In the genomic region with DNA sequence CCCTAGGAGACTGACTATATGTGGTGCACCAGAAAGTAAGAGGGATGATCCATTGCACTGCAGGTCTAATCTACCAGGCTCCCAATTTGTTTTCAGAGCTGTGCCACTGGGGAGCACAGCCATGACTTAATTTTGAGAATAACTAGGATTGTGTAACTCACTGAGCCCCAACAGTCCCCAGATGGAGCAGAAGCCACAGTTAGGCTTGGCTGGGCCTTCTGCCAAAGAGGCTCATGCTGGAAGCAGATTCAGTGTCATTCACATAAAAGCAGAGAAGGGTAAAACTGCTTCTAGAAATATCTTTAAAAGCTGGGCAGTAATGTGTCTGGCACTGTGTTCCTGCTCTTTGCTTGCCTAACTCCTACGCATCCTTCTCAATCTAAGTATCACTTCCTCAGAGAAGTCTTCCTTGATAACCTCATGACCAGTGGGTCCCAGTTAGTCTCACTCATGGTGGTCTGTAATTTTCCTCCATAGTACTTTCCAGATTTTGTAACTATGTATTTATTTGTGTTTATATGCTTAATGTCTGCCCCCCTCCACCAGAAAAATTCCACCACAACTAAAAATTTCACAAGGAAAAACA, we compare ENCODE assay signal across 8 cellular contexts. TPM values are rescaled to one million over a fixed set of nuclear protein-coding genes. Genes with fewer than 3 reads are reported as not detected.
A peak's percentile ranks its signal among the peaks of the same experiment; 100 is the strongest.
DNase-seq lines count a peak whose midpoint lies in the region; ATAC-seq and TF ChIP-seq lines count a peak whose summit lies in the region.

No MANE protein-coding gene starts in this region.

- H3K9me3 ChIP-seq in right cardiac atrium (ENCODE audit: control insufficient read depth, low read length) (no peaks in the 10 kb centered on the region), suprapubic skin (no peaks in the 10 kb centered on the region)

- no peak for ATAC-seq in activated CD4-positive, alpha-beta T cell treated with anti-CD3 and anti-CD28 coated beads for 36 hours
- peak; percentile 28 to 68 for ATAC-seq in right cardiac atrium
- no peak for ATAC-seq in HG03432 (IDR thresholded peaks at IDR 0.05; ENCODE audit: unreplicated experiment)

- H3K4me3 Mint-ChIP-seq in activated CD4-positive, alpha-beta T cell treated with anti-CD3 and anti-CD28 coated beads for 36 hours: no peak overlapping the region
- no peak overlapping the region for H3K4me3 Mint-ChIP-seq in activated T-helper 1 cell treated with anti-CD3 and anti-CD28 coated beads, Interleukin-12 subunit alpha, Interleukin-12 subunit beta, Interleukin-2, Interleukin-4 antibody, amounts not matched to agents 30 ng/mL and 10 ng/mL and 1 ng/mL, durations not matched to agents 14 hours and 24 hours and 36 hours

- POLR2A ChIA-PET in activated CD4-positive, alpha-beta T cell treated with anti-CD3 and anti-CD28 coated beads for 36 hours (lab: Charles Lee): no interaction called here

- WGBS in right cardiac atrium: 59% methylated on average over 1 of the region's 1 CpG
- WGBS in suprapubic skin: 61% methylated on average over 1 of the region's 1 CpG

- H3K27ac ChIP-seq in right cardiac atrium (ENCODE audit: low read length) (no peak overlapping the region), suprapubic skin (peak overlapping the region; percentile 24)

- no peak for DNase-seq in activated CD4-positive, alpha-beta T cell treated with anti-CD3 and anti-CD28 coated beads for 36 hours
- DNase-seq in activated CD4-positive, alpha-beta T cell treated with anti-CD3 and anti-CD28 coated beads for 1 hour: no peak
- no peak for DNase-seq in activated T-helper 1 cell treated with anti-CD3 and anti-CD28 coated beads, Interleukin-12 subunit alpha, Interleukin-12 subunit beta, Interleukin-2, Interleukin-4 antibody, amounts not matched to agents 30 ng/mL and 10 ng/mL and 1 ng/mL, durations not matched to agents 14 hours and 24 hours and 36 hours (ENCODE audit: low spot score)
- DNase-seq in right cardiac atrium: peak; percentile 77 to 91 (median 85)
- no peak for DNase-seq in suprapubic skin (ENCODE audit: low spot score in 2 of 2)
- no peak for DNase-seq in HK-2 (ENCODE audit: unreplicated experiment)
- no peak for DNase-seq in activated gamma-delta T cell (lab: John Stamatoyannopoulos, UW)

- CTCF ChIA-PET in activated CD4-positive, alpha-beta T cell treated with anti-CD3 and anti-CD28 coated beads for 36 hours (lab: Charles Lee): interaction anchor here (0.7 to 0.9 kb wide), 2 partner anchors 22 to 54 kb away, joined by 3 read pairs; no protein-coding TSS in a partner anchor

- H3K27ac Mint-ChIP-seq in activated CD4-positive, alpha-beta T cell treated with anti-CD3 and anti-CD28 coated beads for 36 hours: peak overlapping the region; percentile 87
- peak overlapping the region; percentile 84 for H3K27ac Mint-ChIP-seq in activated T-helper 1 cell treated with anti-CD3 and anti-CD28 coated beads, Interleukin-12 subunit alpha, Interleukin-12 subunit beta, Interleukin-2, Interleukin-4 antibody, amounts not matched to agents 30 ng/mL and 10 ng/mL and 1 ng/mL, durations not matched to agents 14 hours and 24 hours and 36 hours

- H3K4me1 Mint-ChIP-seq in activated CD4-positive, alpha-beta T cell treated with anti-CD3 and anti-CD28 coated beads for 36 hours: peaks cover 52% of the 10 kb centered on the region
- peaks cover 50% of the 10 kb centered on the region for H3K4me1 Mint-ChIP-seq in activated T-helper 1 cell treated with anti-CD3 and anti-CD28 coated beads, Interleukin-12 subunit alpha, Interleukin-12 subunit beta, Interleukin-2, Interleukin-4 antibody, amounts not matched to agents 30 ng/mL and 10 ng/mL and 1 ng/mL, durations not matched to agents 14 hours and 24 hours and 36 hours (ENCODE audit: low read depth)

- TF ChIP-seq EP300 in suprapubic skin (IDR thresholded peaks at IDR 0.05): no peak

- H3K27me3 Mint-ChIP-seq in activated CD4-positive, alpha-beta T cell treated with anti-CD3 and anti-CD28 coated beads for 36 hours: no peaks in the 10 kb centered on the region
- H3K27me3 Mint-ChIP-seq in activated T-helper 1 cell treated with anti-CD3 and anti-CD28 coated beads, Interleukin-12 subunit alpha, Interleukin-12 subunit beta, Interleukin-2, Interleukin-4 antibody, amounts not matched to agents 30 ng/mL and 10 ng/mL and 1 ng/mL, durations not matched to agents 14 hours and 24 hours and 36 hours (ENCODE audit: insufficient read depth): no peaks in the 10 kb centered on the region

- intact Hi-C loops in activated CD4-positive, alpha-beta T cell treated with anti-CD3 and anti-CD28 coated beads for 36 hours (cut with DNase I, micrococcal nuclease): loop anchor here in 1 of 2 experiments (5.0 kb wide), 1 partner anchor 58 kb away; a partner anchor contains a TSS
- intact Hi-C loops in activated T-helper 1 cell treated with anti-CD3 and anti-CD28 coated beads, Interleukin-12 subunit alpha, Interleukin-12 subunit beta, Interleukin-2, Interleukin-4 antibody, amounts not matched to agents 30 ng/mL and 10 ng/mL and 1 ng/mL, durations not matched to agents 14 hours and 24 hours and 36 hours (cut with micrococcal nuclease): no loop called here
- intact Hi-C loops in right cardiac atrium (cut with DNase I): no loop called here

- H3K27me3 ChIP-seq in right cardiac atrium (ENCODE audit: control insufficient read depth, insufficient read depth) (no peaks in the 10 kb centered on the region), suprapubic skin (no peaks in the 10 kb centered on the region)

- H3K4me3 ChIP-seq in right cardiac atrium (ENCODE audit: low read length): no peak overlapping the region
- no peak overlapping the region for H3K4me3 ChIP-seq in suprapubic skin

- no peaks in the 10 kb centered on the region for H3K9me3 Mint-ChIP-seq in activated CD4-positive, alpha-beta T cell treated with anti-CD3 and anti-CD28 coated beads for 36 hours (ENCODE audit: low read depth)
- H3K9me3 Mint-ChIP-seq in activated T-helper 1 cell treated with anti-CD3 and anti-CD28 coated beads, Interleukin-12 subunit alpha, Interleukin-12 subunit beta, Interleukin-2, Interleukin-4 antibody, amounts not matched to agents 30 ng/mL and 10 ng/mL and 1 ng/mL, durations not matched to agents 14 hours and 24 hours and 36 hours: no peaks in the 10 kb centered on the region

- no peak for TF ChIP-seq CTCF in suprapubic skin (IDR thresholded peaks at IDR 0.05)

- H3K36me3 ChIP-seq in suprapubic skin: peaks cover 24% of the 10 kb centered on the region

- H3K4me1 ChIP-seq in right cardiac atrium (ENCODE audit: control insufficient read depth, insufficient read depth, low read length) (peaks cover 7% of the 10 kb centered on the region), suprapubic skin (peaks cover 30% of the 10 kb centered on the region)

- peaks cover 27% of the 10 kb centered on the region for H3K36me3 Mint-ChIP-seq in activated CD4-positive, alpha-beta T cell treated with anti-CD3 and anti-CD28 coated beads for 36 hours (ENCODE audit: low read depth)
- H3K36me3 Mint-ChIP-seq in activated T-helper 1 cell treated with anti-CD3 and anti-CD28 coated beads, Interleukin-12 subunit alpha, Interleukin-12 subunit beta, Interleukin-2, Interleukin-4 antibody, amounts not matched to agents 30 ng/mL and 10 ng/mL and 1 ng/mL, durations not matched to agents 14 hours and 24 hours and 36 hours (ENCODE audit: low read depth): peaks cover 9% of the 10 kb centered on the region

- no peak for TF ChIP-seq POLR2A in suprapubic skin (IDR thresholded peaks at IDR 0.05)

RNA-seq across cellular contexts. Expression of a gene that starts 20.3 kb away (rescaled TPM):
- total RNA-seq in activated CD4-positive, alpha-beta T cell treated with anti-CD3 and anti-CD28 coated beads for 36 hours: 10 to 100 TPM; 38.8 to 51.3 TPM
- 46.5 and 48.7 TPM in 2 replicates for total RNA-seq in activated T-helper 1 cell treated with anti-CD3 and anti-CD28 coated beads, Interleukin-12 subunit alpha, Interleukin-12 subunit beta, Interleukin-2, Interleukin-4 antibody, amounts not matched to agents 30 ng/mL and 10 ng/mL and 1 ng/mL, durations not matched to agents 14 hours and 24 hours and 36 hours
- total RNA-seq in right cardiac atrium (10 to 100 TPM; 66.7 to 85.0 (median 73.7) TPM), suprapubic skin (10 to 100 TPM; 29.0 to 69.5 (median 51.8) TPM)
- polyA plus RNA-seq in right cardiac atrium: 54.8 TPM

RNA-seq across cellular contexts. Expression of a gene that starts 32.3 kb away (rescaled TPM):
- total RNA-seq in activated CD4-positive, alpha-beta T cell treated with anti-CD3 and anti-CD28 coated beads for 36 hours: 10 to 100 TPM; 40.6 to 44.0 TPM
- total RNA-seq in activated T-helper 1 cell treated with anti-CD3 and anti-CD28 coated beads, Interleukin-12 subunit alpha, Interleukin-12 subunit beta, Interleukin-2, Interleukin-4 antibody, amounts not matched to agents 30 ng/mL and 10 ng/mL and 1 ng/mL, durations not matched to agents 14 hours and 24 hours and 36 hours: 57.5 and 63.8 TPM in 2 replicates
- total RNA-seq in right cardiac atrium: 10 to 100 TPM; 70.9 to 76.4 (median 73.5) TPM
- polyA plus RNA-seq in right cardiac atrium: 121 TPM
- total RNA-seq in suprapubic skin: 10 to 100 TPM; 19.2 to 22.6 (median 21.4) TPM

RNA-seq across cellular contexts. Expression of a gene that starts 42.0 kb away (rescaled TPM):
- total RNA-seq in activated CD4-positive, alpha-beta T cell treated with anti-CD3 and anti-CD28 coated beads for 36 hours: 1 to 10 TPM; 2.7 to 3.1 TPM
- total RNA-seq in activated T-helper 1 cell treated with anti-CD3 and anti-CD28 coated beads, Interleukin-12 subunit alpha, Interleukin-12 subunit beta, Interleukin-2, Interleukin-4 antibody, amounts not matched to agents 30 ng/mL and 10 ng/mL and 1 ng/mL, durations not matched to agents 14 hours and 24 hours and 36 hours: 10.6 and 10.9 TPM in 2 replicates
- total RNA-seq in right cardiac atrium (10 to 100 TPM; 11.5 to 14.0 (median 13.1) TPM), suprapubic skin (10 to 100 TPM; 13.3 to 28.0 (median 19.2) TPM)
- polyA plus RNA-seq in right cardiac atrium: 17.4 TPM

RNA-seq across cellular contexts. Expression of a gene that starts 59.2 kb away (rescaled TPM):
- 10 to 100 TPM; 26.2 to 33.0 TPM for total RNA-seq in activated CD4-positive, alpha-beta T cell treated with anti-CD3 and anti-CD28 coated beads for 36 hours
- total RNA-seq in activated T-helper 1 cell treated with anti-CD3 and anti-CD28 coated beads, Interleukin-12 subunit alpha, Interleukin-12 subunit beta, Interleukin-2, Interleukin-4 antibody, amounts not matched to agents 30 ng/mL and 10 ng/mL and 1 ng/mL, durations not matched to agents 14 hours and 24 hours and 36 hours: 7.5 and 8.3 TPM in 2 replicates
- total RNA-seq in right cardiac atrium (1 to 10 TPM; 2.5 to 4.7 (median 4.2) TPM), suprapubic skin (10 to 100 TPM in 3 of 4 donors, 1 to 10 TPM in 1; 6.0 to 26.6 (median 16.0) TPM)
- 3.5 TPM for polyA plus RNA-seq in right cardiac atrium

Comparison
In these comparisons a context has a peak if more than half of its experiments do, and no peak if none do; other contexts are left out.
1. ATAC-seq: peak in right cardiac atrium (2 of 2); none in activated CD4-positive, alpha-beta T cell treated with anti-CD3 and anti-CD28 coated beads for 36 hours (single experiment) and HG03432 (single experiment).
2. DNase-seq: peak in right cardiac atrium (3 of 3); none in activated CD4-positive, alpha-beta T cell treated with anti-CD3 and anti-CD28 coated beads for 36 hours (single experiment), activated CD4-positive, alpha-beta T cell treated with anti-CD3 and anti-CD28 coated beads for 1 hour (single experiment), activated T-helper 1 cell treated with anti-CD3 and anti-CD28 coated beads, Interleukin-12 subunit alpha, Interleukin-12 subunit beta, Interleukin-2, Interleukin-4 antibody, amounts not matched to agents 30 ng/mL and 10 ng/mL and 1 ng/mL, durations not matched to agents 14 hours and 24 hours and 36 hours (single experiment), suprapubic skin (0 of 2), HK-2 (single experiment) and activated gamma-delta T cell (single experiment).